In genomic region chr19:33396701-33397535, GRCh38 we compare ENCODE assay signal across 1 cellular context.
TF ChIP-seq lines count a peak whose summit lies in the region.

No MANE protein-coding gene starts in this region.

TF ChIP-seq in HepG2, 621 proteins besides CTCF, POLR2A, EP300 and RAD21 (continued from another document and continues in another):
- TF ChIP-seq, protein P1, sequence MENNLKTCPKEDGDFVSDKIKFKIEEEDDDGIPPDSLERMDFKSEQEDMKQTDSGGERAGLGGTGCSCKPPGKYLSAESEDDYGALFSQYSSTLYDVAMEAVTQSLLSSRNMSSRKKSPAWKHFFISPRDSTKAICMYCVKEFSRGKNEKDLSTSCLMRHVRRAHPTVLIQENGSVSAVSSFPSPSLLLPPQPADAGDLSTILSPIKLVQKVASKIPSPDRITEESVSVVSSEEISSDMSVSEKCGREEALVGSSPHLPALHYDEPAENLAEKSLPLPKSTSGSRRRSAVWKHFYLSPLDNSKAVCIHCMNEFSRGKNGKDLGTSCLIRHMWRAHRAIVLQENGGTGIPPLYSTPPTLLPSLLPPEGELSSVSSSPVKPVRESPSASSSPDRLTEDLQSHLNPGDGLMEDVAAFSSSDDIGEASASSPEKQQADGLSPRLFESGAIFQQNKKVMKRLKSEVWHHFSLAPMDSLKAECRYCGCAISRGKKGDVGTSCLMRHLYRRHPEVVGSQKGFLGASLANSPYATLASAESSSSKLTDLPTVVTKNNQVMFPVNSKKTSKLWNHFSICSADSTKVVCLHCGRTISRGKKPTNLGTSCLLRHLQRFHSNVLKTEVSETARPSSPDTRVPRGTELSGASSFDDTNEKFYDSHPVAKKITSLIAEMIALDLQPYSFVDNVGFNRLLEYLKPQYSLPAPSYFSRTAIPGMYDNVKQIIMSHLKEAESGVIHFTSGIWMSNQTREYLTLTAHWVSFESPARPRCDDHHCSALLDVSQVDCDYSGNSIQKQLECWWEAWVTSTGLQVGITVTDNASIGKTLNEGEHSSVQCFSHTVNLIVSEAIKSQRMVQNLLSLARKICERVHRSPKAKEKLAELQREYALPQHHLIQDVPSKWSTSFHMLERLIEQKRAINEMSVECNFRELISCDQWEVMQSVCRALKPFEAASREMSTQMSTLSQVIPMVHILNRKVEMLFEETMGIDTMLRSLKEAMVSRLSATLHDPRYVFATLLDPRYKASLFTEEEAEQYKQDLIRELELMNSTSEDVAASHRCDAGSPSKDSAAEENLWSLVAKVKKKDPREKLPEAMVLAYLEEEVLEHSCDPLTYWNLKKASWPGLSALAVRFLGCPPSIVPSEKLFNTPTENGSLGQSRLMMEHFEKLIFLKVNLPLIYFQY (CRISPR knock-in tag; IDR thresholded peaks at IDR 0.05; ENCODE audit: borderline replicate concordance), result peak; percentile 95
- peak; percentile 86; the same call in 1 of the 2 replicates for TF ChIP-seq ZNF772 (CRISPR knock-in tag; IDR thresholded peaks at IDR 0.05)
- TF ChIP-seq ZNF615 (CRISPR knock-in tag; IDR thresholded peaks at IDR 0.05; ENCODE audit: borderline replicate concordance), result no peak
- TF ChIP-seq ZNF138 (CRISPR knock-in tag; IDR thresholded peaks at IDR 0.05; ENCODE audit: low read depth), result no peak
- peak; percentile 98 for TF ChIP-seq MTA1 (CRISPR knock-in tag; IDR thresholded peaks at IDR 0.05; ENCODE audit: borderline replicate concordance)
- TF ChIP-seq ZHX2 (IDR thresholded peaks at IDR 0.05; ENCODE audit: low read depth), result peak; percentile 33; the same call in 1 of the 2 replicates
- no peak for TF ChIP-seq ZHX2 (CRISPR knock-in tag; IDR thresholded peaks at IDR 0.05; ENCODE audit: borderline replicate concordance)
- 0 out of 2 replicates have a peak, but pooled peaks have one; percentile 40 for TF ChIP-seq BRCA1 (CRISPR knock-in tag; IDR thresholded peaks at IDR 0.05)
- peak; percentile 75 for TF ChIP-seq ZNF614 (CRISPR knock-in tag; IDR thresholded peaks at IDR 0.05; ENCODE audit: borderline replicate concordance)
- peak; percentile 74; the same call in 1 of the 2 replicates for TF ChIP-seq RERE (CRISPR knock-in tag; IDR thresholded peaks at IDR 0.05; ENCODE audit: low read depth)
- TF ChIP-seq HOXA5 (CRISPR knock-in tag; IDR thresholded peaks at IDR 0.05), result 0 out of 2 replicates have a peak, but pooled peaks have one; percentile 38
- TF ChIP-seq SPEN (CRISPR knock-in tag; IDR thresholded peaks at IDR 0.05; ENCODE audit: low read depth), result peak; percentile 93; the same call in 1 of the 2 replicates
- TF ChIP-seq, protein P2, sequence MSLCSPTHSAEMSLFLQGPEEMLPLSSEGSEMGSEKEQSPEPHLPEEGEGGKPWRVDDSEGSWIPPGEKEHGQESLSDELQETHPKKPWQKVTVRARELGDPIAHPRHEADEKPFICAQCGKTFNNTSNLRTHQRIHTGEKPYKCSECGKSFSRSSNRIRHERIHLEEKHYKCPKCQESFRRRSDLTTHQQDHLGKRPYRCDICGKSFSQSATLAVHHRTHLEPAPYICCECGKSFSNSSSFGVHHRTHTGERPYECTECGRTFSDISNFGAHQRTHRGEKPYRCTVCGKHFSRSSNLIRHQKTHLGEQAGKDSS (CRISPR knock-in tag; IDR thresholded peaks at IDR 0.05; ENCODE audit: borderline replicate concordance, low read depth), result peak; percentile 65; the same call in 1 of the 2 replicates
- TF ChIP-seq GABPB1 (CRISPR knock-in tag; IDR thresholded peaks at IDR 0.05), result peak; percentile 72
- TF ChIP-seq MIXL1 (CRISPR knock-in tag; IDR thresholded peaks at IDR 0.05), result peak; percentile 84; the same call in 1 of the 2 replicates
- TF ChIP-seq, protein P3, sequence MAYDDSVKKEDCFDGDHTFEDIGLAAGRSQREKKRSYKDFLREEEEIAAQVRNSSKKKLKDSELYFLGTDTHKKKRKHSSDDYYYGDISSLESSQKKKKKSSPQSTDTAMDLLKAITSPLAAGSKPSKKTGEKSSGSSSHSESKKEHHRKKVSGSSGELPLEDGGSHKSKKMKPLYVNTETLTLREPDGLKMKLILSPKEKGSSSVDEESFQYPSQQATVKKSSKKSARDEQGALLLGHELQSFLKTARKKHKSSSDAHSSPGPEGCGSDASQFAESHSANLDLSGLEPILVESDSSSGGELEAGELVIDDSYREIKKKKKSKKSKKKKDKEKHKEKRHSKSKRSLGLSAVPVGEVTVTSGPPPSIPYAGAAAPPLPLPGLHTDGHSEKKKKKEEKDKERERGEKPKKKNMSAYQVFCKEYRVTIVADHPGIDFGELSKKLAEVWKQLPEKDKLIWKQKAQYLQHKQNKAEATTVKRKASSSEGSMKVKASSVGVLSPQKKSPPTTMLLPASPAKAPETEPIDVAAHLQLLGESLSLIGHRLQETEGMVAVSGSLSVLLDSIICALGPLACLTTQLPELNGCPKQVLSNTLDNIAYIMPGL (CRISPR knock-in tag; IDR thresholded peaks at IDR 0.05; ENCODE audit: borderline replicate concordance in 1 of 2, low read depth in 1 of 2), result peak; percentile 50 to 77; a peak in 2 of 4 replicates
- no peak for TF ChIP-seq EZH2 (conservative IDR thresholded peaks at IDR 0.05; ENCODE audit: low read depth, low read length)
- peak; percentile 77 for TF ChIP-seq ISL2 (CRISPR knock-in tag; IDR thresholded peaks at IDR 0.05)
- TF ChIP-seq, protein P4, sequence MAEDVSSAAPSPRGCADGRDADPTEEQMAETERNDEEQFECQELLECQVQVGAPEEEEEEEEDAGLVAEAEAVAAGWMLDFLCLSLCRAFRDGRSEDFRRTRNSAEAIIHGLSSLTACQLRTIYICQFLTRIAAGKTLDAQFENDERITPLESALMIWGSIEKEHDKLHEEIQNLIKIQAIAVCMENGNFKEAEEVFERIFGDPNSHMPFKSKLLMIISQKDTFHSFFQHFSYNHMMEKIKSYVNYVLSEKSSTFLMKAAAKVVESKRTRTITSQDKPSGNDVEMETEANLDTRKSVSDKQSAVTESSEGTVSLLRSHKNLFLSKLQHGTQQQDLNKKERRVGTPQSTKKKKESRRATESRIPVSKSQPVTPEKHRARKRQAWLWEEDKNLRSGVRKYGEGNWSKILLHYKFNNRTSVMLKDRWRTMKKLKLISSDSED (CRISPR knock-in tag; IDR thresholded peaks at IDR 0.05), result no peak
- peak; percentile 66 for TF ChIP-seq THAP11 (CRISPR knock-in tag; IDR thresholded peaks at IDR 0.05)
- TF ChIP-seq, protein P5, sequence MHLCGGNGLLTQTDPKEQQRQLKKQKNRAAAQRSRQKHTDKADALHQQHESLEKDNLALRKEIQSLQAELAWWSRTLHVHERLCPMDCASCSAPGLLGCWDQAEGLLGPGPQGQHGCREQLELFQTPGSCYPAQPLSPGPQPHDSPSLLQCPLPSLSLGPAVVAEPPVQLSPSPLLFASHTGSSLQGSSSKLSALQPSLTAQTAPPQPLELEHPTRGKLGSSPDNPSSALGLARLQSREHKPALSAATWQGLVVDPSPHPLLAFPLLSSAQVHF (CRISPR knock-in tag; IDR thresholded peaks at IDR 0.05), result no peak
- peak; percentile 98 for TF ChIP-seq NR2F6 (IDR thresholded peaks at IDR 0.05)
- TF ChIP-seq NR2F6 (CRISPR knock-in tag; IDR thresholded peaks at IDR 0.05), result peak; percentile 98
- TF ChIP-seq GLI4 (CRISPR knock-in tag; IDR thresholded peaks at IDR 0.05; ENCODE audit: borderline replicate concordance), result 0 out of 2 replicates have a peak, but pooled peaks have one; percentile 17
- 0 out of 2 replicates have a peak, but pooled peaks have one; percentile 29 for TF ChIP-seq ZNF329 (CRISPR knock-in tag; IDR thresholded peaks at IDR 0.05; ENCODE audit: low read depth)
- 0 out of 2 replicates have a peak, but pooled peaks have one; percentile 72 for TF ChIP-seq ZNF564 (CRISPR knock-in tag; IDR thresholded peaks at IDR 0.05)
- no peak for TF ChIP-seq HNRNPH1 (optimal IDR thresholded peaks at IDR 0.05; ENCODE audit: low read depth, low read length)
- peak; percentile 99 for TF ChIP-seq HIVEP1 (CRISPR knock-in tag; IDR thresholded peaks at IDR 0.05)
- TF ChIP-seq, protein P6, sequence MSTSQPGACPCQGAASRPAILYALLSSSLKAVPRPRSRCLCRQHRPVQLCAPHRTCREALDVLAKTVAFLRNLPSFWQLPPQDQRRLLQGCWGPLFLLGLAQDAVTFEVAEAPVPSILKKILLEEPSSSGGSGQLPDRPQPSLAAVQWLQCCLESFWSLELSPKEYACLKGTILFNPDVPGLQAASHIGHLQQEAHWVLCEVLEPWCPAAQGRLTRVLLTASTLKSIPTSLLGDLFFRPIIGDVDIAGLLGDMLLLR (CRISPR knock-in tag; IDR thresholded peaks at IDR 0.05), result no peak
- TF ChIP-seq ZNF605 (CRISPR knock-in tag; IDR thresholded peaks at IDR 0.05), result peak; percentile 91
- TF ChIP-seq, protein P7, sequence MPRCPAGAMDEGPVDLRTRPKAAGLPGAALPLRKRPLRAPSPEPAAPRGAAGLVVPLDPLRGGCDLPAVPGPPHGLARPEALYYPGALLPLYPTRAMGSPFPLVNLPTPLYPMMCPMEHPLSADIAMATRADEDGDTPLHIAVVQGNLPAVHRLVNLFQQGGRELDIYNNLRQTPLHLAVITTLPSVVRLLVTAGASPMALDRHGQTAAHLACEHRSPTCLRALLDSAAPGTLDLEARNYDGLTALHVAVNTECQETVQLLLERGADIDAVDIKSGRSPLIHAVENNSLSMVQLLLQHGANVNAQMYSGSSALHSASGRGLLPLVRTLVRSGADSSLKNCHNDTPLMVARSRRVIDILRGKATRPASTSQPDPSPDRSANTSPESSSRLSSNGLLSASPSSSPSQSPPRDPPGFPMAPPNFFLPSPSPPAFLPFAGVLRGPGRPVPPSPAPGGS (CRISPR knock-in tag; IDR thresholded peaks at IDR 0.05), result peak; percentile 80; the same call in 1 of the 2 replicates
- no peak for TF ChIP-seq SAFB2 (CRISPR knock-in tag; IDR thresholded peaks at IDR 0.05; ENCODE audit: borderline replicate concordance, low read depth)
- TF ChIP-seq ZC3H13 (CRISPR knock-in tag; IDR thresholded peaks at IDR 0.05), result peak; percentile 85; the same call in 1 of the 2 replicates
- peak; percentile 81 for TF ChIP-seq DMAP1 (CRISPR knock-in tag; IDR thresholded peaks at IDR 0.05)
- peak; percentile 94; the same call in 1 of the 2 replicates for TF ChIP-seq ZNF430 (CRISPR knock-in tag; IDR thresholded peaks at IDR 0.05)
- peak; percentile 88 for TF ChIP-seq HNF4G (IDR thresholded peaks at IDR 0.05; ENCODE audit: borderline replicate concordance, low read depth, low read length)
- TF ChIP-seq HNF4G (CRISPR knock-in tag; IDR thresholded peaks at IDR 0.05; ENCODE audit: borderline replicate concordance, low read depth), result peak; percentile 89; the same call in 1 of the 2 replicates
